1 cellular context compared by ENCODE assay signal in the genomic region with DNA sequence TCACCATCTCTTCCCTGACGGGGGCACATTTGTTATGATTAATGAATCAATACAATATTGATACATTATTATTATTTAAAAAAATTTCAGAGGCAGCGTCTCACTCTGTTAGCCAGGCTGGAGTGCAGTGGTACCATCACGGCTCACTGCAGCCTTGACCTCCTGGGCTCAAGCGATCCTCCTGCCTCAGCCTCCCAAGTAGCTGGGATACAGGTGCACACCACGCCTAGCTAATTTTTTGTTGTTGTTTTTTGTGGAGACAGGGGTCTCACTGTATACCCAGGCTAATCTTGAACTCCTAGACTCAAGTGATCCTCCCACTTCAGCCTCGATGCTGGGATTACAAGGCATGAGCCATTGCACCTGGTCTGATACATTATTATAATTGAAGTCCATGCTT.
TF ChIP-seq lines count a peak whose summit lies in the region.

No MANE protein-coding gene starts in this region.

TF ChIP-seq in HepG2, 621 proteins besides CTCF, POLR2A, EP300 and RAD21:
- TF ChIP-seq SAFB2 (CRISPR knock-in tag; IDR thresholded peaks at IDR 0.05; ENCODE audit: borderline replicate concordance, low read depth) = 0 out of 2 replicates have a peak, but pooled peaks have one; percentile 16
- no peak for TF ChIP-seq CBX2 (IDR thresholded peaks at IDR 0.05; ENCODE audit: low read depth, low read length)
- TF ChIP-seq CBX2 (CRISPR knock-in tag; IDR thresholded peaks at IDR 0.05; ENCODE audit: low read depth) = 0 out of 2 replicates have a peak, but pooled peaks have one; percentile 50
- TF ChIP-seq, protein P1, sequence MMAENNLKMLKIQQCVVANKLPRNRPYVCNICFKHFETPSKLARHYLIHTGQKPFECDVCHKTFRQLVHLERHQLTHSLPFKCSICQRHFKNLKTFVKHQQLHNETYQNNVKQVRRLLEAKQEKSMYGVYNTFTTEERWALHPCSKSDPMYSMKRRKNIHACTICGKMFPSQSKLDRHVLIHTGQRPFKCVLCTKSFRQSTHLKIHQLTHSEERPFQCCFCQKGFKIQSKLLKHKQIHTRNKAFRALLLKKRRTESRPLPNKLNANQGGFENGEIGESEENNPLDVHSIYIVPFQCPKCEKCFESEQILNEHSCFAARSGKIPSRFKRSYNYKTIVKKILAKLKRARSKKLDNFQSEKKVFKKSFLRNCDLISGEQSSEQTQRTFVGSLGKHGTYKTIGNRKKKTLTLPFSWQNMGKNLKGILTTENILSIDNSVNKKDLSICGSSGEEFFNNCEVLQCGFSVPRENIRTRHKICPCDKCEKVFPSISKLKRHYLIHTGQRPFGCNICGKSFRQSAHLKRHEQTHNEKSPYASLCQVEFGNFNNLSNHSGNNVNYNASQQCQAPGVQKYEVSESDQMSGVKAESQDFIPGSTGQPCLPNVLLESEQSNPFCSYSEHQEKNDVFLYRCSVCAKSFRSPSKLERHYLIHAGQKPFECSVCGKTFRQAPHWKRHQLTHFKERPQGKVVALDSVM (CRISPR knock-in tag; IDR thresholded peaks at IDR 0.05) = peak; percentile 91
- TF ChIP-seq ZNF224 (CRISPR knock-in tag; IDR thresholded peaks at IDR 0.05) = no peak
- TF ChIP-seq ZFP90 (CRISPR knock-in tag; IDR thresholded peaks at IDR 0.05; ENCODE audit: borderline replicate concordance) = no peak
- TF ChIP-seq CSRNP1 (CRISPR knock-in tag; IDR thresholded peaks at IDR 0.05) = 0 out of 2 replicates have a peak, but pooled peaks have one; percentile 12
- TF ChIP-seq ONECUT2 (CRISPR knock-in tag; IDR thresholded peaks at IDR 0.05) = 0 out of 2 replicates have a peak, but pooled peaks have one; percentile 22
- 0 out of 2 replicates have a peak, but pooled peaks have one; percentile 61 for TF ChIP-seq ZNF510 (CRISPR knock-in tag; IDR thresholded peaks at IDR 0.05; ENCODE audit: low read depth)
- no peak for TF ChIP-seq ZNF563 (CRISPR knock-in tag; IDR thresholded peaks at IDR 0.05)
